Comparison of ENCODE assay signal across 15 cellular contexts in genomic region chr17:80957461-80957941, GRCh38.
"Had no signal": no experiment of that assay in that cellular context is flagged by ENCODE, and none has a peak within 500 bp of the region (broad histone marks: within the 10 kb centered on the region; RNA-seq: fewer than 3 reads in every experiment).

No MANE protein-coding gene starts in this region.

- H3K9me3 ChIP-seq: left lung, psoas muscle, tibial nerve, vagina had no signal

- ATAC-seq: left lung; psoas muscle; stimulated activated memory B cell treated with anti-CD40 and anti-IgM and Interleukin-4, amounts not matched to agents 10 μg/mL and 1 μg/mL and 100 μg/mL, for 72 hours had no signal

- DNase-seq: activated CD4-positive, alpha-beta T cell treated with anti-CD3 and anti-CD28 coated beads, Interleukin-2, amount 50 U/mL, for 48 hours; activated CD4-positive, CD25-positive, alpha-beta regulatory T cell treated with anti-CD3 and anti-CD28 coated beads, Interleukin-2, amount 50 U/mL, for 72 hours; activated T-cell treated with anti-CD3 and anti-CD28 coated beads, Interleukin-2, amount 50 U/mL, for 1 hour; erythroblast; hippocampal formation; mesendoderm; stimulated activated CD4-positive, alpha-beta T cell treated with anti-CD3 and anti-CD28 coated beads, Interleukin-12 subunit alpha, Interleukin-12 subunit beta, amount 100 ng/mL, for 4 hours had no signal

- H3K36me3 ChIP-seq: cardiac muscle cell, vagina had no signal

- H3K4me3 ChIP-seq: cardiac muscle cell, left lung, psoas muscle, tibial nerve, vagina had no signal

- FAIRE-seq: colon, keratinocyte had no signal

- H3K27ac ChIP-seq: cardiac muscle cell, left lung, psoas muscle, tibial nerve, vagina had no signal

- H3K27me3 ChIP-seq: cardiac muscle cell, left lung, tibial nerve, vagina had no signal
